In the genomic region with DNA sequence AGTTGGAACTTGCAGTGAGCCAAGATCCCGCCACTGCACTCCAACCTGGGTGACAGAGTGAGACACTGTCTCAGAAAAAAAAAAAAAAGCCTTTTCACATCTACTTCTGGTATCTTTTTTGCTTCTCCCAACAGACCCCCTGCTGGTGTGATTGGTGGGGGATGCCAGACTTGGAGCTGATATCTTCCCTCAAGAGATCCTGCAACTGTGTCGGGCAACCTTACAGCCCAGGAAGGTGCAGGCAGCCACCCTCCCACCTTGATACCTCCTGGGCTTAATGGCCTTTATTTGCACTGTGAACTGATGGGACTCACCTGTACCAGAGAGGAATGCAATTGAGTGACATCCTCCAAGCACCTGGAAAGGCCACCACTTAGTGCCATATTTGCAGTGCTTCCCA, we compare ENCODE assay signal across 20 cellular contexts.
"Had no signal": no experiment of that assay in that cellular context is flagged by ENCODE, and none has a peak within 500 bp of the region (broad histone marks: within the 10 kb centered on the region; RNA-seq: fewer than 3 reads in every experiment).

No MANE protein-coding gene starts in this region.

- H3K27ac ChIP-seq: KMS-11 had no signal

- H3K36me3 Mint-ChIP-seq: IgD-negative memory B cell had no signal

- H3K9ac ChIP-seq: KMS-11, SK-N-SH had no signal

- DNase-seq: Kasumi-1, MM.1S, NCI-H1092 treated with DMSO at 0.1 percent for 48 hours, NCI-H1436 treated with DMSO at 0.1 percent for 48 hours, NCI-H187, NCI-H2029, NCI-H2081 treated with DMSO at 0.1 percent for 48 hours, NCI-H2171, NCI-H226, NCI-H446, NCI-H510A, NCI-H524 treated with DMSO at 0.1 percent for 48 hours, NCI-H69, NCI-H774, RPMI8226, SHP77, SK-N-SH, SW 1271 had no signal

- H3K4me2 ChIP-seq: KMS-11, SK-N-SH had no signal

- H3K4me3 Mint-ChIP-seq: IgD-negative memory B cell had no signal

- H3K9me3 ChIP-seq: SK-N-SH had no signal
